In genomic region chr15:60721706-60722105, GRCh38 we compare ENCODE assay signal across 13 cellular contexts.
DNase-seq lines count a peak whose midpoint lies in the region; ATAC-seq and TF ChIP-seq lines count a peak whose summit lies in the region.
"Had no signal": no experiment of that assay in that cellular context is flagged by ENCODE, and none has a peak within 500 bp of the region (broad histone marks: within the 10 kb centered on the region; RNA-seq: fewer than 3 reads in every experiment).

No MANE protein-coding gene starts in this region.

- POLR2A ChIA-PET in activated CD4-positive, alpha-beta memory T cell treated with anti-CD3 and anti-CD28 coated beads for 36 hours (lab: Charles Lee) = interaction anchor here (0.9 to 2.6 kb wide), 13 partner anchors 17 to 178 kb away, joined by 3 to 19 read pairs (median 8); no protein-coding TSS in a partner anchor
- POLR2A ChIA-PET in activated CD4-positive, alpha-beta memory T cell treated with anti-CD3 and anti-CD28 coated beads, Interleukin-2, amount 10 ng/mL, durations not matched to agents 7 days and 5 days (lab: Charles Lee) = interaction anchor here (0.7 to 3.7 kb wide), 9 partner anchors 10 to 243 kb away, joined by 3 to 40 read pairs (median 4); partner anchors contain the start of gene ICE2

- no peak for ATAC-seq in GM21423 (IDR thresholded peaks at IDR 0.05; ENCODE audit: unreplicated experiment)

- CTCF ChIA-PET in activated CD4-positive, alpha-beta memory T cell treated with anti-CD3 and anti-CD28 coated beads for 36 hours (lab: Charles Lee) = interaction anchor here (0.6 to 5.9 kb wide), 21 partner anchors 12 to 1221 kb away, joined by 3 to 28 read pairs (median 5); no protein-coding TSS in a partner anchor
- CTCF ChIA-PET in activated CD4-positive, alpha-beta memory T cell treated with anti-CD3 and anti-CD28 coated beads, Interleukin-2, amount 10 ng/mL, durations not matched to agents 7 days and 5 days (lab: Charles Lee) = interaction anchor here (1.1 to 2.6 kb wide), 5 partner anchors 21 to 210 kb away, joined by 3 to 7 read pairs (median 6); no protein-coding TSS in a partner anchor

- H3K4me3 ChIP-seq in choroid plexus epithelial cell (ENCODE audit: low read depth, low read length) = no peak overlapping the region

- peak overlapping the region; percentile 36 for H3K4me3 Mint-ChIP-seq in activated CD4-positive, alpha-beta memory T cell treated with anti-CD3 and anti-CD28 coated beads for 36 hours
- no peak overlapping the region for H3K4me3 Mint-ChIP-seq in activated CD4-positive, alpha-beta memory T cell treated with anti-CD3 and anti-CD28 coated beads, Interleukin-2, amount 10 ng/mL, durations not matched to agents 7 days and 5 days
- H3K4me3 Mint-ChIP-seq in nephron progenitor cell = no peak overlapping the region
- H3K4me3 Mint-ChIP-seq: mesothelial cell of epicardium had no signal

- H3K27me3 Mint-ChIP-seq in activated CD4-positive, alpha-beta memory T cell treated with anti-CD3 and anti-CD28 coated beads for 36 hours = no peaks in the 10 kb centered on the region
- peaks cover 2% of the 10 kb centered on the region for H3K27me3 Mint-ChIP-seq in activated CD4-positive, alpha-beta memory T cell treated with anti-CD3 and anti-CD28 coated beads, Interleukin-2, amount 10 ng/mL, durations not matched to agents 7 days and 5 days
- no peaks in the 10 kb centered on the region for H3K27me3 Mint-ChIP-seq in nephron progenitor cell (ENCODE audit: low read depth, poor library complexity)

- intact Hi-C loops in activated CD4-positive, alpha-beta memory T cell treated with anti-CD3 and anti-CD28 coated beads for 36 hours (cut with micrococcal nuclease) = loop anchor here (1.0 to 5.0 kb wide), 7 partner anchors 9 to 214 kb away; no protein-coding TSS in a partner anchor

- DNase-seq in activated CD4-positive, alpha-beta memory T cell treated with anti-CD3 and anti-CD28 coated beads for 36 hours = no peak
- no peak for DNase-seq in activated CD4-positive, alpha-beta memory T cell treated with anti-CD3 and anti-CD28 coated beads, Interleukin-2, amount 10 ng/mL, durations not matched to agents 7 days and 5 days
- peak; percentile 39 for DNase-seq in HT1080 (ENCODE audit: low read depth)
- DNase-seq in choroid plexus epithelial cell (ENCODE audit: low read depth) = peak; percentile 62
- DNase-seq in nephron progenitor cell = no peak
- DNase-seq in NCI-H1417 treated with DMSO at 0.1 percent for 48 hours (lab: John Stamatoyannopoulos, UW) = no peak
- DNase-seq in NCI-H345 treated with DMSO at 0.1 percent for 48 hours (lab: John Stamatoyannopoulos, UW; ENCODE audit: unreplicated experiment) = no peak
- DNase-seq: ACHN; activated naive CD8-positive, alpha-beta T cell treated with anti-CD3 and anti-CD28 coated beads, Interleukin-2, amount 10 ng/mL, durations not matched to agents 7 days and 5 days; foreskin melanocyte; NCI-H1048 had no signal

- peaks cover 5% of the 10 kb centered on the region for H3K36me3 Mint-ChIP-seq in activated CD4-positive, alpha-beta memory T cell treated with anti-CD3 and anti-CD28 coated beads for 36 hours
- peaks cover 4% of the 10 kb centered on the region for H3K36me3 Mint-ChIP-seq in activated CD4-positive, alpha-beta memory T cell treated with anti-CD3 and anti-CD28 coated beads, Interleukin-2, amount 10 ng/mL, durations not matched to agents 7 days and 5 days (ENCODE audit: low read depth)
- H3K36me3 Mint-ChIP-seq in nephron progenitor cell (ENCODE audit: low read depth) = peaks cover 4% of the 10 kb centered on the region
- H3K36me3 Mint-ChIP-seq: activated naive CD8-positive, alpha-beta T cell treated with anti-CD3 and anti-CD28 coated beads, Interleukin-2, amount 10 ng/mL, durations not matched to agents 7 days and 5 days; mesothelial cell of epicardium had no signal

- peaks cover 61% of the 10 kb centered on the region for H3K4me1 Mint-ChIP-seq in activated CD4-positive, alpha-beta memory T cell treated with anti-CD3 and anti-CD28 coated beads for 36 hours (ENCODE audit: low read depth)
- peaks cover 43% of the 10 kb centered on the region for H3K4me1 Mint-ChIP-seq in activated CD4-positive, alpha-beta memory T cell treated with anti-CD3 and anti-CD28 coated beads, Interleukin-2, amount 10 ng/mL, durations not matched to agents 7 days and 5 days
- peaks cover 44% of the 10 kb centered on the region for H3K4me1 Mint-ChIP-seq in nephron progenitor cell

- H3K27ac Mint-ChIP-seq in activated CD4-positive, alpha-beta memory T cell treated with anti-CD3 and anti-CD28 coated beads for 36 hours = peak overlapping the region; percentile 74
- no peak overlapping the region for H3K27ac Mint-ChIP-seq in activated CD4-positive, alpha-beta memory T cell treated with anti-CD3 and anti-CD28 coated beads, Interleukin-2, amount 10 ng/mL, durations not matched to agents 7 days and 5 days
- H3K27ac Mint-ChIP-seq in nephron progenitor cell = peak overlapping the region; percentile 13
- H3K27ac Mint-ChIP-seq: mesothelial cell of epicardium had no signal

- no peaks in the 10 kb centered on the region for H3K9me3 Mint-ChIP-seq in activated CD4-positive, alpha-beta memory T cell treated with anti-CD3 and anti-CD28 coated beads for 36 hours
- no peaks in the 10 kb centered on the region for H3K9me3 Mint-ChIP-seq in activated CD4-positive, alpha-beta memory T cell treated with anti-CD3 and anti-CD28 coated beads, Interleukin-2, amount 10 ng/mL, durations not matched to agents 7 days and 5 days
- no peaks in the 10 kb centered on the region for H3K9me3 Mint-ChIP-seq in nephron progenitor cell
- H3K9me3 Mint-ChIP-seq: activated naive CD8-positive, alpha-beta T cell treated with anti-CD3 and anti-CD28 coated beads, Interleukin-2, amount 10 ng/mL, durations not matched to agents 7 days and 5 days; mesothelial cell of epicardium had no signal

- TF ChIP-seq CTCF in choroid plexus epithelial cell (conservative IDR thresholded peaks at IDR 0.05; ENCODE audit: low read depth, low read length) = no peak
- no peak for TF ChIP-seq CTCF in nephron progenitor cell (IDR thresholded peaks at IDR 0.05)

Comparison
In these comparisons a context has a peak if more than half of its experiments do, and no peak if none do; other contexts are left out.
1. DNase-seq: peak in HT1080 (single experiment) and choroid plexus epithelial cell (single experiment); none in activated CD4-positive, alpha-beta memory T cell treated with anti-CD3 and anti-CD28 coated beads for 36 hours (single experiment), activated CD4-positive, alpha-beta memory T cell treated with anti-CD3 and anti-CD28 coated beads, Interleukin-2, amount 10 ng/mL, durations not matched to agents 7 days and 5 days (single experiment), nephron progenitor cell (single experiment), NCI-H1417 treated with DMSO at 0.1 percent for 48 hours (single experiment) and NCI-H345 treated with DMSO at 0.1 percent for 48 hours (single experiment).